In the genomic region with DNA sequence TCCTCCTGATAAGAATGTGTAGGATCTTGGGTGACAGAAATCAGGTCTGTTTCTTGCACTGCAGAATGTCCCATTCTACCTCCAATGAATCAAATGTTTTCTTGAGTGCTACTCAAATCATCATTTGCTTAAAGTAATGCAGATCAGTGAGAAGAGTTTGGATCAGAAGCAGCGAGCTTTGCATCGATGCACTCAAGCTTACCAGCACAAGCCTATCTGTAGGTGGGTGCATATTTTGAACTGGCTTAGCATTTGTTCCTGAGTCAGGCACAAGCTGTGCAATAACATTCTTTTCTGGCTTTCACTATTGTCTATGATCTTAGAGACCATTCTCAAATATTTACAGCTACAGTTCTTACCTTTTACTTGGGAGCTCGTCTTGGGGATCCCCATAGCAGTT, we compare ENCODE assay signal across 27 cellular contexts.
"Had no signal": no experiment of that assay in that cellular context is flagged by ENCODE, and none has a peak within 500 bp of the region (broad histone marks: within the 10 kb centered on the region; RNA-seq: fewer than 3 reads in every experiment).

No MANE protein-coding gene starts in this region.

- H3K4me1 ChIP-seq: left lung, lower lobe of right lung, psoas muscle, right atrium auricular region, upper lobe of right lung had no signal

- H3K36me3 Mint-ChIP-seq: immature natural killer cell; naive thymus-derived CD8-positive, alpha-beta T cell had no signal

- FAIRE-seq: islet of Langerhans, kidney, pancreas, urothelium cell line had no signal

- H3K4me1 Mint-ChIP-seq: immature natural killer cell had no signal

- H3K4me3 Mint-ChIP-seq: immature natural killer cell; naive thymus-derived CD8-positive, alpha-beta T cell; nephron; neural crest cell; stimulated activated naive CD8-positive, alpha-beta T cell treated with anti-CD3 and anti-CD28 coated beads, Interleukin-15, Interleukin-2, amounts not matched to agents 100 ng/mL and 50 ng/mL, for 24 hours had no signal

- H3K9me3 ChIP-seq: left lung, lower lobe of right lung, pancreas, psoas muscle, right atrium auricular region, suprapubic skin, thoracic aorta, tibial artery, upper lobe of right lung had no signal

- DNase-seq: immature natural killer cell; kidney; left colon; left lung; lower lobe of right lung; mammary epithelial cell; naive thymus-derived CD8-positive, alpha-beta T cell; pancreas; posterior cingulate gyrus; psoas muscle; stimulated activated CD4-positive, alpha-beta T cell treated with anti-CD3 and anti-CD28 coated beads, Interleukin-12 subunit alpha, Interleukin-12 subunit beta, amount 100 ng/mL, for 4 hours; stimulated activated CD4-positive, alpha-beta T cell treated with anti-CD3 and anti-CD28 coated beads, Interleukin-15, amount 100 ng/mL, for 24 hours; stimulated activated CD4-positive, alpha-beta T cell treated with anti-CD3 and anti-CD28 coated beads, Interleukin-2, amount 100 ng/mL, for 24 hours; stimulated activated CD4-positive, alpha-beta T cell treated with anti-CD3 and anti-CD28 coated beads, Interleukin-4, amount 100 ng/mL, for 1 hour; stimulated activated naive CD4-positive, alpha-beta T cell; tibial artery; upper lobe of right lung had no signal

- ATAC-seq: left colon; left lung; lower lobe of right lung; naive thymus-derived CD8-positive, alpha-beta T cell; pancreas; psoas muscle; sciatic nerve; upper lobe of right lung had no signal

- H3K36me3 ChIP-seq: left lung, lower lobe of right lung, pancreas, right atrium auricular region, suprapubic skin, thoracic aorta, tibial artery, upper lobe of right lung had no signal

- H3K27ac ChIP-seq: left lung, lower lobe of right lung, pancreas, psoas muscle, right atrium auricular region, skin epidermis, suprapubic skin, thoracic aorta, tibial artery, upper lobe of right lung had no signal

- H3K9me3 Mint-ChIP-seq: immature natural killer cell; naive thymus-derived CD8-positive, alpha-beta T cell; nephron; neural crest cell; stimulated activated naive CD8-positive, alpha-beta T cell treated with anti-CD3 and anti-CD28 coated beads, Interleukin-15, Interleukin-2, amounts not matched to agents 100 ng/mL and 50 ng/mL, for 24 hours had no signal

- H3K27me3 ChIP-seq: pancreas, right atrium auricular region, suprapubic skin, upper lobe of right lung had no signal

- H3K4me3 ChIP-seq: left lung, lower lobe of right lung, pancreas, psoas muscle, right atrium auricular region, skin epidermis, suprapubic skin, thoracic aorta, tibial artery, upper lobe of right lung had no signal

- H3K27ac Mint-ChIP-seq: immature natural killer cell; nephron; stimulated activated naive CD8-positive, alpha-beta T cell treated with anti-CD3 and anti-CD28 coated beads, Interleukin-15, Interleukin-2, amounts not matched to agents 100 ng/mL and 50 ng/mL, for 24 hours had no signal
